Comparison of ENCODE assay signal across 19 cellular contexts in genomic region chr3:128364291-128364690, GRCh38.
"Had no signal": no experiment of that assay in that cellular context is flagged by ENCODE, and none has a peak within 500 bp of the region (broad histone marks: within the 10 kb centered on the region; RNA-seq: fewer than 3 reads in every experiment).

No MANE protein-coding gene starts in this region.

- H3K27me3 Mint-ChIP-seq: activated naive CD4-positive, alpha-beta T cell treated with anti-CD3 and anti-CD28 coated beads, Interleukin-2, amount 10 ng/mL, durations not matched to agents 7 days and 5 days; brain; naive thymus-derived CD4-positive, alpha-beta T cell; stimulated activated naive B cell treated with anti-CD40 and anti-IgM and Interleukin-4, amounts not matched to agents 10 μg/mL and 1 μg/mL and 100 μg/mL, for 72 hours; T-cell; type B pancreatic cell had no signal

- ATAC-seq: esophagus mucosa; left lung; naive thymus-derived CD4-positive, alpha-beta T cell; right lobe of liver; stimulated activated naive B cell treated with anti-CD40 and anti-IgM and Interleukin-4, amounts not matched to agents 10 μg/mL and 1 μg/mL and 100 μg/mL, for 72 hours; T-cell had no signal

- DNase-seq: activated effector memory CD4-positive, alpha-beta T cell treated with anti-CD3 and anti-CD28 coated beads, Interleukin-2, amount 50 U/mL, for 16 hours; activated naive CD4-positive, alpha-beta T cell treated with anti-CD3 and anti-CD28 coated beads, Interleukin-2, amount 10 ng/mL, durations not matched to agents 7 days and 5 days; caudate nucleus; dermis blood vessel endothelial cell; effector CD8-positive, alpha-beta T cell; foreskin melanocyte; immature natural killer cell; kidney glomerular epithelial cell; left lung; naive thymus-derived CD4-positive, alpha-beta T cell; stimulated activated naive B cell treated with anti-CD40 and anti-IgM and Interleukin-4, amounts not matched to agents 10 μg/mL and 1 μg/mL and 100 μg/mL, for 72 hours; T-cell; testis had no signal

- H3K4me1 Mint-ChIP-seq: activated naive CD4-positive, alpha-beta T cell treated with anti-CD3 and anti-CD28 coated beads, Interleukin-2, amount 10 ng/mL, durations not matched to agents 7 days and 5 days; brain; immature natural killer cell; T-cell had no signal

- H3K36me3 Mint-ChIP-seq: activated naive CD4-positive, alpha-beta T cell treated with anti-CD3 and anti-CD28 coated beads, Interleukin-2, amount 10 ng/mL, durations not matched to agents 7 days and 5 days had no signal

- H3K4me3 ChIP-seq: left lung, right lobe of liver, skin epidermis, testis had no signal

- H3K36me3 ChIP-seq: right lobe of liver had no signal

- H3K9me3 Mint-ChIP-seq: activated naive CD4-positive, alpha-beta T cell treated with anti-CD3 and anti-CD28 coated beads, Interleukin-2, amount 10 ng/mL, durations not matched to agents 7 days and 5 days; brain; immature natural killer cell; stimulated activated naive B cell treated with anti-CD40 and anti-IgM and Interleukin-4, amounts not matched to agents 10 μg/mL and 1 μg/mL and 100 μg/mL, for 72 hours; T-cell; type B pancreatic cell had no signal

- H3K4me3 Mint-ChIP-seq: activated naive CD4-positive, alpha-beta T cell treated with anti-CD3 and anti-CD28 coated beads, Interleukin-2, amount 10 ng/mL, durations not matched to agents 7 days and 5 days; brain; immature natural killer cell; naive thymus-derived CD4-positive, alpha-beta T cell; stimulated activated naive B cell treated with anti-CD40 and anti-IgM and Interleukin-4, amounts not matched to agents 10 μg/mL and 1 μg/mL and 100 μg/mL, for 72 hours; T-cell; type B pancreatic cell had no signal

- H3K27ac ChIP-seq: left lung, parathyroid adenoma, right lobe of liver, skin epidermis, testis had no signal

- H3K27me3 ChIP-seq: left lung, right lobe of liver, testis had no signal

- H3K9me3 ChIP-seq: left lung, right lobe of liver, testis had no signal

- H3K4me1 ChIP-seq: left lung, parathyroid adenoma, right lobe of liver had no signal

- H3K27ac Mint-ChIP-seq: activated naive CD4-positive, alpha-beta T cell treated with anti-CD3 and anti-CD28 coated beads, Interleukin-2, amount 10 ng/mL, durations not matched to agents 7 days and 5 days; immature natural killer cell; stimulated activated naive B cell treated with anti-CD40 and anti-IgM and Interleukin-4, amounts not matched to agents 10 μg/mL and 1 μg/mL and 100 μg/mL, for 72 hours; T-cell; type B pancreatic cell had no signal
